ENCODE assay signal across 2 cellular contexts in the genomic region with DNA sequence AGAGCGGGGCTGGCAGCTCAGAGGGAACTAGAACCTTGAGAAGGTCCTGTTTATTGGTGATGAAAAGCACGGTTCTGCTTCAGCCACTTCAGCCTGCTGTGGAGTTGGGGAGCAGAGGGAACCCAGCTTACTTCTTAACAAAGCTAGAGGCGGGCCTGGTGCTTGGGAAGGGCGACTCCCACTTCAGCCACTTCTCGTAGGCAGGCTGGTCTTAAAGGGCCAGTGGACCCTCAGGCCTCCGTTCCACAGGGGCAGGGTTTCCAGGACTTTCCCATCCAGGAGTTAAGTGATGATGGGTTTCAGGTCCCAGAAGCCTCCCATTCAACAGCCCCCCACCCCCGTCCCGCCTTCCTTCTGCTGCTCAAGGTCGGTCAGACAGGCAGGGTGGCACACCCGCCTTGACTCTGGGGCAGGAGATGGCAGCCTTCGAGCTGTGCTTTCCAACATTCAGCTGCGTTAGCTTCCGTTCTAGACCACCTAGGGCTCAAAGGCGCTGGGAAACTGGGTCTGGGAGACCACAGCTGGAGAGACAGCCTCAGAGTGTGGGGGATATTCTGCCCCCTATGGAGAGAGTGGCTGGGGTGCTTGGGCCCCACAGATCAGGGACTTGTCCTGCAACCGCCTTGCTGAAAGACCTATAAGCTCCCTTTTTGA.
TF ChIP-seq lines count a peak whose summit lies in the region.

No MANE protein-coding gene starts in this region.

TF ChIP-seq in IMR-90, 13 proteins besides CTCF, POLR2A, EP300 and RAD21:
- TF ChIP-seq CEBPB (IDR thresholded peaks at IDR 0.05; ENCODE audit: low read depth, low read length) (no peak), SMC3 (IDR thresholded peaks at IDR 0.05; ENCODE audit: low read depth, low read length) (no peak), FOS (IDR thresholded peaks at IDR 0.05; ENCODE audit: low read depth, low read length) (no peak)
- TF ChIP-seq, protein P1, sequence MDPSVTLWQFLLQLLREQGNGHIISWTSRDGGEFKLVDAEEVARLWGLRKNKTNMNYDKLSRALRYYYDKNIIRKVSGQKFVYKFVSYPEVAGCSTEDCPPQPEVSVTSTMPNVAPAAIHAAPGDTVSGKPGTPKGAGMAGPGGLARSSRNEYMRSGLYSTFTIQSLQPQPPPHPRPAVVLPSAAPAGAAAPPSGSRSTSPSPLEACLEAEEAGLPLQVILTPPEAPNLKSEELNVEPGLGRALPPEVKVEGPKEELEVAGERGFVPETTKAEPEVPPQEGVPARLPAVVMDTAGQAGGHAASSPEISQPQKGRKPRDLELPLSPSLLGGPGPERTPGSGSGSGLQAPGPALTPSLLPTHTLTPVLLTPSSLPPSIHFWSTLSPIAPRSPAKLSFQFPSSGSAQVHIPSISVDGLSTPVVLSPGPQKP (IDR thresholded peaks at IDR 0.05; ENCODE audit: borderline replicate concordance, low read depth, low read length) = no peak

TF ChIP-seq in K562, 482 proteins besides CTCF, POLR2A, EP300 and RAD21:
- TF ChIP-seq HIVEP1 (CRISPR knock-in tag; IDR thresholded peaks at IDR 0.05) = no peak
- TF ChIP-seq, protein P2, sequence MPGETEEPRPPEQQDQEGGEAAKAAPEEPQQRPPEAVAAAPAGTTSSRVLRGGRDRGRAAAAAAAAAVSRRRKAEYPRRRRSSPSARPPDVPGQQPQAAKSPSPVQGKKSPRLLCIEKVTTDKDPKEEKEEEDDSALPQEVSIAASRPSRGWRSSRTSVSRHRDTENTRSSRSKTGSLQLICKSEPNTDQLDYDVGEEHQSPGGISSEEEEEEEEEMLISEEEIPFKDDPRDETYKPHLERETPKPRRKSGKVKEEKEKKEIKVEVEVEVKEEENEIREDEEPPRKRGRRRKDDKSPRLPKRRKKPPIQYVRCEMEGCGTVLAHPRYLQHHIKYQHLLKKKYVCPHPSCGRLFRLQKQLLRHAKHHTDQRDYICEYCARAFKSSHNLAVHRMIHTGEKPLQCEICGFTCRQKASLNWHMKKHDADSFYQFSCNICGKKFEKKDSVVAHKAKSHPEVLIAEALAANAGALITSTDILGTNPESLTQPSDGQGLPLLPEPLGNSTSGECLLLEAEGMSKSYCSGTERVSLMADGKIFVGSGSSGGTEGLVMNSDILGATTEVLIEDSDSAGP (CRISPR knock-in tag; IDR thresholded peaks at IDR 0.05) = peak; percentile 85
TF ChIP-seq in K562: peak in this region for 1.
